ENCODE assay signal across 2 cellular contexts in genomic region chr12:31868980-31869379, GRCh38.
TF ChIP-seq lines count a peak whose summit lies in the region.

No MANE protein-coding gene starts in this region.

TF ChIP-seq in GM23338, 12 proteins besides CTCF, POLR2A, EP300 and RAD21 (continued from another document):
- TF ChIP-seq POLR2AphosphoS5 (IDR thresholded peaks at IDR 0.05; ENCODE audit: low read depth) (no peak), EZH2phosphoT487 (IDR thresholded peaks at IDR 0.05; ENCODE audit: unreplicated experiment) (no peak), NANOG (IDR thresholded peaks at IDR 0.05; ENCODE audit: borderline replicate concordance) (no peak), STAT1 (IDR thresholded peaks at IDR 0.05; ENCODE audit: unreplicated experiment) (no peak)
- TF ChIP-seq, protein P1, sequence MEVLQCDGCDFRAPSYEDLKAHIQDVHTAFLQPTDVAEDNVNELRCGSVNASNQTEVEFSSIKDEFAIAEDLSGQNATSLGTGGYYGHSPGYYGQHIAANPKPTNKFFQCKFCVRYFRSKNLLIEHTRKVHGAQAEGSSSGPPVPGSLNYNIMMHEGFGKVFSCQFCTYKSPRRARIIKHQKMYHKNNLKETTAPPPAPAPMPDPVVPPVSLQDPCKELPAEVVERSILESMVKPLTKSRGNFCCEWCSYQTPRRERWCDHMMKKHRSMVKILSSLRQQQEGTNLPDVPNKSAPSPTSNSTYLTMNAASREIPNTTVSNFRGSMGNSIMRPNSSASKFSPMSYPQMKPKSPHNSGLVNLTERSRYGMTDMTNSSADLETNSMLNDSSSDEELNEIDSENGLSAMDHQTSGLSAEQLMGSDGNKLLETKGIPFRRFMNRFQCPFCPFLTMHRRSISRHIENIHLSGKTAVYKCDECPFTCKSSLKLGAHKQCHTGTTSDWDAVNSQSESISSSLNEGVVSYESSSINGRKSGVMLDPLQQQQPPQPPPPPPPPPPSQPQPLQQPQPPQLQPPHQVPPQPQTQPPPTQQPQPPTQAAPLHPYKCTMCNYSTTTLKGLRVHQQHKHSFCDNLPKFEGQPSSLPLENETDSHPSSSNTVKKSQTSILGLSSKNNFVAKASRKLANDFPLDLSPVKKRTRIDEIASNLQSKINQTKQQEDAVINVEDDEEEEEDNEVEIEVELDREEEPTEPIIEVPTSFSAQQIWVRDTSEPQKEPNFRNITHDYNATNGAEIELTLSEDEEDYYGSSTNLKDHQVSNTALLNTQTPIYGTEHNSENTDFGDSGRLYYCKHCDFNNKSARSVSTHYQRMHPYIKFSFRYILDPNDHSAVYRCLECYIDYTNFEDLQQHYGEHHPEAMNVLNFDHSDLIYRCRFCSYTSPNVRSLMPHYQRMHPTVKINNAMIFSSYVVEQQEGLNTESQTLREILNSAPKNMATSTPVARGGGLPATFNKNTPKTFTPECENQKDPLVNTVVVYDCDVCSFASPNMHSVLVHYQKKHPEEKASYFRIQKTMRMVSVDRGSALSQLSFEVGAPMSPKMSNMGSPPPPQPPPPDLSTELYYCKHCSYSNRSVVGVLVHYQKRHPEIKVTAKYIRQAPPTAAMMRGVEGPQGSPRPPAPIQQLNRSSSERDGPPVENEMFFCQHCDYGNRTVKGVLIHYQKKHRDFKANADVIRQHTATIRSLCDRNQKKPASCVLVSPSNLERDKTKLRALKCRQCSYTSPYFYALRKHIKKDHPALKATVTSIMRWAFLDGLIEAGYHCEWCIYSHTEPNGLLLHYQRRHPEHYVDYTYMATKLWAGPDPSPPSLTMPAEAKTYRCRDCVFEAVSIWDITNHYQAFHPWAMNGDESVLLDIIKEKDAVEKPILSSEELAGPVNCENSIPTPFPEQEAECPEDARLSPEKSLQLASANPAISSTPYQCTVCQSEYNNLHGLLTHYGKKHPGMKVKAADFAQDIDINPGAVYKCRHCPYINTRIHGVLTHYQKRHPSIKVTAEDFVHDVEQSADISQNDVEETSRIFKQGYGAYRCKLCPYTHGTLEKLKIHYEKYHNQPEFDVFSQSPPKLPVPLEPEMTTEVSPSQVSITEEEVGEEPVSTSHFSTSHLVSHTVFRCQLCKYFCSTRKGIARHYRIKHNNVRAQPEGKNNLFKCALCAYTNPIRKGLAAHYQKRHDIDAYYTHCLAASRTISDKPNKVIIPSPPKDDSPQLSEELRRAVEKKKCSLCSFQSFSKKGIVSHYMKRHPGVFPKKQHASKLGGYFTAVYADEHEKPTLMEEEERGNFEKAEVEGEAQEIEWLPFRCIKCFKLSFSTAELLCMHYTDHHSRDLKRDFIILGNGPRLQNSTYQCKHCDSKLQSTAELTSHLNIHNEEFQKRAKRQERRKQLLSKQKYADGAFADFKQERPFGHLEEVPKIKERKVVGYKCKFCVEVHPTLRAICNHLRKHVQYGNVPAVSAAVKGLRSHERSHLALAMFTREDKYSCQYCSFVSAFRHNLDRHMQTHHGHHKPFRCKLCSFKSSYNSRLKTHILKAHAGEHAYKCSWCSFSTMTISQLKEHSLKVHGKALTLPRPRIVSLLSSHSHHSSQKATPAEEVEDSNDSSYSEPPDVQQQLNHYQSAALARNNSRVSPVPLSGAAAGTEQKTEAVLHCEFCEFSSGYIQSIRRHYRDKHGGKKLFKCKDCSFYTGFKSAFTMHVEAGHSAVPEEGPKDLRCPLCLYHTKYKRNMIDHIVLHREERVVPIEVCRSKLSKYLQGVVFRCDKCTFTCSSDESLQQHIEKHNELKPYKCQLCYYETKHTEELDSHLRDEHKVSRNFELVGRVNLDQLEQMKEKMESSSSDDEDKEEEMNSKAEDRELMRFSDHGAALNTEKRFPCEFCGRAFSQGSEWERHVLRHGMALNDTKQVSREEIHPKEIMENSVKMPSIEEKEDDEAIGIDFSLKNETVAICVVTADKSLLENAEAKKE (CRISPR knock-in tag; IDR thresholded peaks at IDR 0.05), result no peak

TF ChIP-seq in H1, 55 proteins besides CTCF, POLR2A, EP300 and RAD21 (continued from another document):
- TF ChIP-seq SIRT6 (IDR thresholded peaks at IDR 0.05; ENCODE audit: low read length), result no peak
